ENCODE assay signal across 1 cellular context in genomic region chr11:121795206-121795605, GRCh38.
TF ChIP-seq lines count a peak whose summit lies in the region.

No MANE protein-coding gene starts in this region.

TF ChIP-seq in WTC11, 78 proteins besides CTCF, POLR2A, EP300 and RAD21 (continued from another document):
- TF ChIP-seq MXD4 (CRISPR knock-in tag; IDR thresholded peaks at IDR 0.05; ENCODE audit: borderline replicate concordance) (no peak), IRF2 (CRISPR knock-in tag; IDR thresholded peaks at IDR 0.05; ENCODE audit: borderline replicate concordance, low read depth) (no peak), KAT7 (CRISPR knock-in tag; IDR thresholded peaks at IDR 0.05; ENCODE audit: borderline replicate concordance) (no peak)
TF ChIP-seq in WTC11: peak in this region for 0.
